ENCODE assay signal across 11 cellular contexts in genomic region chr2:128493880-128494279, GRCh38.
"Had no signal": no experiment of that assay in that cellular context is flagged by ENCODE, and none has a peak within 500 bp of the region (broad histone marks: within the 10 kb centered on the region; RNA-seq: fewer than 3 reads in every experiment).

No MANE protein-coding gene starts in this region.

- FAIRE-seq: astrocyte had no signal

- H3K9me3 Mint-ChIP-seq: natural killer cell; T-helper 2 cell treated with Interferon-gamma antibody and Interleukin-4, amounts not matched to agents 5 μg/mL and 100 μg/mL, for 36 hours had no signal

- ATAC-seq: natural killer cell had no signal

- H3K4me3 Mint-ChIP-seq: central memory CD8-positive, alpha-beta T cell; dendritic cell treated with granulocyte-macrophage colony-stimulating factor and Interleukin-4, amounts not matched to agents 40 ng/mL and 50 ng/mL, for 4 days; natural killer cell; stimulated activated naive CD8-positive, alpha-beta T cell treated with anti-CD3 and anti-CD28 coated beads, Interleukin-15, amount 100 ng/mL, for 72 hours; T-helper 2 cell treated with Interferon-gamma antibody and Interleukin-4, amounts not matched to agents 5 μg/mL and 100 μg/mL, for 36 hours had no signal

- H3K4me1 Mint-ChIP-seq: central memory CD8-positive, alpha-beta T cell; natural killer cell; stimulated activated naive CD8-positive, alpha-beta T cell treated with anti-CD3 and anti-CD28 coated beads, Interleukin-15, amount 100 ng/mL, for 72 hours had no signal

- DNase-seq: activated CD4-positive, alpha-beta T cell treated with anti-CD3 and anti-CD28 coated beads for 1 hour; activated CD4-positive, alpha-beta T cell treated with anti-CD3 and anti-CD28 coated beads, Interleukin-2, amount 50 U/mL, for 48 hours; activated T-cell treated with anti-CD3 and anti-CD28 coated beads, Interleukin-2, amount 50 U/mL, for 48 hours; natural killer cell; nucleus accumbens; stimulated activated CD4-positive, alpha-beta T cell treated with anti-CD3 and anti-CD28 coated beads, Interleukin-4, amount 100 ng/mL, for 1 hour; stimulated activated naive CD8-positive, alpha-beta T cell treated with anti-CD3 and anti-CD28 coated beads, Interleukin-15, amount 100 ng/mL, for 72 hours had no signal

- H3K27ac Mint-ChIP-seq: dendritic cell treated with granulocyte-macrophage colony-stimulating factor and Interleukin-4, amounts not matched to agents 40 ng/mL and 50 ng/mL, for 4 days; natural killer cell; stimulated activated naive CD8-positive, alpha-beta T cell treated with anti-CD3 and anti-CD28 coated beads, Interleukin-15, amount 100 ng/mL, for 72 hours; T-helper 2 cell treated with Interferon-gamma antibody and Interleukin-4, amounts not matched to agents 5 μg/mL and 100 μg/mL, for 36 hours had no signal

- H3K36me3 Mint-ChIP-seq: natural killer cell had no signal
